In genomic region chr17:32769846-32770245, GRCh38 we compare ENCODE assay signal across 14 cellular contexts.
DNase-seq lines count a peak whose midpoint lies in the region; ATAC-seq, FAIRE-seq and TF ChIP-seq lines count a peak whose summit lies in the region.
"Had no signal": no experiment of that assay in that cellular context is flagged by ENCODE, and none has a peak within 500 bp of the region (broad histone marks: within the 10 kb centered on the region; RNA-seq: fewer than 3 reads in every experiment).

No MANE protein-coding gene starts in this region.

- WGBS in GM12878 (ENCODE audit: insufficient coverage, insufficient replicate concordance, low lambda C conversion rate, missing lambda C conversion rate): 88% methylated on average over 3 of the region's 3 CpGs
- 34% methylated on average over 3 of the region's 3 CpGs for WGBS in liver
- WGBS in gastroesophageal sphincter (ENCODE audit: low coverage in 1 of 2), 2 donors: 70 to 72% methylated on average over 3 of the region's 3 CpGs

- H3K9me3 ChIP-seq in GM12878 (replicated peaks; ENCODE audit: control insufficient read depth, insufficient read depth, low read length) (no peaks in the 10 kb centered on the region), liver (ENCODE audit: control insufficient read depth in 4 of 4, low read length in 3 of 4) (no peaks in the 10 kb centered on the region), gastroesophageal sphincter (no peaks in the 10 kb centered on the region)
- H3K9me3 ChIP-seq: BLaER1, MG63 had no signal

- no peak for TF ChIP-seq POLR2A in GM12878 (IDR thresholded peaks at IDR 0.05; ENCODE audit: low read depth, low read length)
- no peak for TF ChIP-seq POLR2A in gastroesophageal sphincter (IDR thresholded peaks at IDR 0.05)

- no peak for TF ChIP-seq EP300 in GM12878 (IDR thresholded peaks at IDR 0.05; ENCODE audit: borderline replicate concordance in 1 of 2, control insufficient read depth in 1 of 2, low read depth in 2 of 2, low read length in 2 of 2)
- no peak for TF ChIP-seq EP300 in gastroesophageal sphincter (IDR thresholded peaks at IDR 0.05)

- H3K9ac ChIP-seq in GM12878 (ENCODE audit: control insufficient read depth, insufficient read depth, low read length) (no peak overlapping the region), liver (ENCODE audit: low read depth in 1 of 2, low read length in 2 of 2) (no peak overlapping the region)
- H3K9ac ChIP-seq: BLaER1 had no signal

- no peak overlapping the region for H3K27ac ChIP-seq in GM12878 (ENCODE audit: control insufficient read depth, insufficient read depth)
- H3K27ac ChIP-seq in liver (ENCODE audit: low read depth in 1 of 2, low read length in 2 of 2): no peak overlapping the region
- no peak overlapping the region for H3K27ac ChIP-seq in gastroesophageal sphincter
- H3K27ac ChIP-seq: BLaER1 had no signal

- no peak overlapping the region for H2AFZ ChIP-seq in GM12878 (ENCODE audit: control insufficient read depth, low read depth, low read length)

- no peak for DNase-seq in GM10248 (ENCODE audit: extremely low spot score)
- peak; percentile 28 for DNase-seq in LNCaP clone FGC (ENCODE audit: low read depth)
- no peak for DNase-seq in GM12878 (ENCODE audit: low read depth, low spot score)
- DNase-seq in activated CD8-positive, alpha-beta memory T cell treated with anti-CD3 and anti-CD28 coated beads for 24 hours: no peak
- DNase-seq: activated CD8-positive, alpha-beta T cell treated with anti-CD3 and anti-CD28 coated beads, Interleukin-2, amount 10 ng/mL, durations not matched to agents 7 days and 5 days; effector CD4-positive, alpha-beta T cell; MG63; midbrain had no signal

- FAIRE-seq in GM12878 (lab: Jason Lieb, UNC): no peak
- FAIRE-seq: H54 had no signal

- H3K27me3 ChIP-seq in GM12878 (replicated peaks in 1 of 2; ENCODE audit: control insufficient read depth in 2 of 2, insufficient read depth in 2 of 2, low read length in 1 of 2) (no peaks in the 10 kb centered on the region), liver (ENCODE audit: control insufficient read depth in 4 of 4, insufficient read depth in 4 of 4, low read length in 3 of 4) (no peaks in the 10 kb centered on the region), gastroesophageal sphincter (no peaks in the 10 kb centered on the region)
- H3K27me3 ChIP-seq: BLaER1, MG63 had no signal

- intact Hi-C loops in GM12878 (cut with micrococcal nuclease; ENCODE audit: unreplicated experiment): no loop called here

- H3K4me3 ChIP-seq in LNCaP clone FGC (ENCODE audit: low read depth, low read length): no peak overlapping the region
- H3K4me3 ChIP-seq in GM12878: no peak overlapping the region
- no peak overlapping the region for H3K4me3 ChIP-seq in liver (ENCODE audit: low read depth in 1 of 3, low read length in 3 of 3)
- H3K4me3 ChIP-seq in gastroesophageal sphincter: no peak overlapping the region
- H3K4me3 ChIP-seq: BLaER1, MG63 had no signal

- CTCF ChIA-PET in GM10248 (lab: Yijun Ruan, JAX) (interaction anchor here (0.8 to 3.3 kb wide), 6 partner anchors 13 to 307 kb away, joined by 3 to 21 read pairs (median 5); partner anchors contain the start of gene MYO1D), GM12878 (lab: Yijun Ruan, JAX) (interaction anchor here (0.6 to 3.8 kb wide), 11 partner anchors 8 to 307 kb away, joined by 3 to 24 read pairs (median 5); partner anchors contain the start of gene MYO1D)

- peak; percentile 9 for TF ChIP-seq CTCF in GM10248 (IDR thresholded peaks at IDR 0.05; ENCODE audit: control extremely low read depth, extremely low read depth, low read depth, missing control alignments)
- peak; percentile 47; the same call in 1 of the 2 replicates for TF ChIP-seq CTCF in LNCaP clone FGC (IDR thresholded peaks at IDR 0.05; ENCODE audit: control insufficient read depth, extremely low read depth, insufficient read depth)
- TF ChIP-seq CTCF in GM12878 (IDR thresholded peaks at IDR 0.05 in 2 of 3, conservative IDR thresholded peaks at IDR 0.05 in 1 of 3; ENCODE audit: control insufficient read depth in 2 of 3, extremely low read depth in 1 of 3, insufficient read depth in 1 of 3, low read depth in 3 of 3, low read length in 3 of 3): 0 out of 6 replicates have a peak, but pooled peaks of 1 of the 3 experiments have one; percentile 12
- TF ChIP-seq CTCF in liver (IDR thresholded peaks at IDR 0.05; ENCODE audit: low read depth, low read length, missing input control): peak; percentile 33
- no peak for TF ChIP-seq CTCF in gastroesophageal sphincter (IDR thresholded peaks at IDR 0.05)

- no peaks in the 10 kb centered on the region for H4K20me1 ChIP-seq in GM12878 (ENCODE audit: control insufficient read depth, insufficient read depth)
- H4K20me1 ChIP-seq: BLaER1 had no signal

- in situ Hi-C loops in GM12878 (cut with MboI): no loop called here

- SMC1A ChIA-PET in GM12878 (lab: Charles Lee; ENCODE audit: uncharacterized antibody, unreplicated experiment): interaction anchor here (0.9 to 2.4 kb wide), 7 partner anchors 11 to 308 kb away, joined by 3 to 12 read pairs (median 6); partner anchors contain the start of gene MYO1D

- no peaks in the 10 kb centered on the region for H3K79me2 ChIP-seq in GM12878 (ENCODE audit: control insufficient read depth, insufficient read depth, low read length)

- H3K4me2 ChIP-seq in GM12878 (ENCODE audit: control insufficient read depth, insufficient read depth): no peak overlapping the region
- H3K4me2 ChIP-seq: BLaER1 had no signal

- H3K4me1 ChIP-seq in GM12878 (ENCODE audit: control insufficient read depth, insufficient read depth, low read length) (no peaks in the 10 kb centered on the region), liver (ENCODE audit: control insufficient read depth in 4 of 4, insufficient read depth in 4 of 4, low read length in 3 of 4) (peaks cover 0 to 2% (median 0%) of the 10 kb centered on the region in 4 donors), gastroesophageal sphincter (no peaks in the 10 kb centered on the region)

- RAD21 ChIA-PET in GM12878 (lab: Charles Lee; ENCODE audit: unreplicated experiment): interaction anchor here (1.0 to 2.0 kb wide), 3 partner anchors 140 to 286 kb away, joined by 3 to 4 read pairs (median 3); partner anchors contain the start of gene CDK5R1

- POLR2A ChIA-PET in GM10248 (lab: Yijun Ruan, JAX): no interaction called here
- POLR2A ChIA-PET in GM12878 (lab: Charles Lee): interaction anchor here (0.6 kb wide), 1 partner anchor 151 kb away, joined by 4 read pairs; no protein-coding TSS in a partner anchor

- TF ChIP-seq RAD21 in GM12878 (IDR thresholded peaks at IDR 0.05; ENCODE audit: insufficient read depth, low read depth, low read length) (0 out of 2 replicates have a peak, but pooled peaks have one; percentile 5), liver (IDR thresholded peaks at IDR 0.05) (peak; percentile 65 to 69)

- H3K36me3 ChIP-seq in GM12878 (ENCODE audit: control insufficient read depth in 2 of 2, insufficient read depth in 2 of 2, low read length in 1 of 2) (no peaks in the 10 kb centered on the region; a peak in 2 of 4 replicates), liver (ENCODE audit: control insufficient read depth in 4 of 4, insufficient read depth in 3 of 4, low read depth in 1 of 4, low read length in 3 of 4) (peaks cover 0 to 6% (median 0%) of the 10 kb centered on the region in 4 donors), gastroesophageal sphincter (peaks cover 0 to 27% of the 10 kb centered on the region in 2 donors)
- H3K36me3 ChIP-seq: BLaER1, MG63 had no signal

- no peak for ATAC-seq in GM12878
- ATAC-seq in HG02588 (IDR thresholded peaks at IDR 0.05; ENCODE audit: unreplicated experiment): no peak
- ATAC-seq in HG02642 (IDR thresholded peaks at IDR 0.05; ENCODE audit: poor library complexity, unreplicated experiment): no peak
- no peak for ATAC-seq in gastroesophageal sphincter
- ATAC-seq: activated CD8-positive, alpha-beta T cell treated with anti-CD3 and anti-CD28 coated beads, Interleukin-2, amount 10 ng/mL, durations not matched to agents 7 days and 5 days had no signal

- no TSS peak for BruUV-seq in GM12878 (replicated peaks; lab: Mats Ljungman, UMichigan)

TF ChIP-seq in GM12878, 131 proteins besides CTCF, POLR2A, EP300 and RAD21 (continues in another document):
- TF ChIP-seq MYB (IDR thresholded peaks at IDR 0.05; ENCODE audit: borderline replicate concordance, low read depth, low read length) (no peak), SMAD1 (IDR thresholded peaks at IDR 0.05; ENCODE audit: low read depth, partially characterized antibody) (no peak), SREBF2 (IDR thresholded peaks at IDR 0.05; ENCODE audit: low read length) (no peak)

TF ChIP-seq in liver, 16 proteins besides CTCF, POLR2A, EP300 and RAD21 (continues in another document):
- no peak for TF ChIP-seq HNF4G (IDR thresholded peaks at IDR 0.05)
- no peak for TF ChIP-seq RXRA (IDR thresholded peaks at IDR 0.05)
- no peak for TF ChIP-seq FOXA1 (IDR thresholded peaks at IDR 0.05)
- TF ChIP-seq NR2F2 (IDR thresholded peaks at IDR 0.05): no peak
- TF ChIP-seq FOXA2 (IDR thresholded peaks at IDR 0.05): no peak
- no peak for TF ChIP-seq EGR1 (IDR thresholded peaks at IDR 0.05; ENCODE audit: low read depth in 2 of 2)
- no peak for TF ChIP-seq REST (IDR thresholded peaks at IDR 0.05)

Comparison
In these comparisons a context has a peak if more than half of its experiments do, and no peak if none do; other contexts are left out.
1. CTCF ChIP-seq: peak in GM10248 (single experiment), LNCaP clone FGC (single experiment) and liver (single experiment); none in gastroesophageal sphincter (0 of 4).